32 cellular contexts compared by ENCODE assay signal in genomic region chr12:50999139-50999538, GRCh38. TPM values are rescaled to one million over a fixed set of nuclear protein-coding genes. Genes with fewer than 3 reads are reported as not detected.
"Had no signal": no experiment of that assay in that cellular context is flagged by ENCODE, and none has a peak within 500 bp of the region (broad histone marks: within the 10 kb centered on the region; RNA-seq: fewer than 3 reads in every experiment).

No MANE protein-coding gene starts in this region.

- H3K4me3 Mint-ChIP-seq: activated B cell treated with CpG ODN at 0.5 μM for 24 hours; activated CD8-positive, alpha-beta memory T cell treated with anti-CD3 and anti-CD28 coated beads, Interleukin-2, amount 10 ng/mL, durations not matched to agents 7 days and 5 days; activated CD8-positive, alpha-beta T cell treated with anti-CD3 and anti-CD28 coated beads for 36 hours; natural killer cell treated with Interleukin-12 subunit alpha and Interleukin-12 subunit beta and Interleukin-15 and Interleukin-18, amount 100 ng/mL, for 72 hours had no signal

- H3K9me3 Mint-ChIP-seq: activated B cell treated with CpG ODN at 0.5 μM for 24 hours; activated CD8-positive, alpha-beta T cell treated with anti-CD3 and anti-CD28 coated beads for 36 hours; natural killer cell treated with Interleukin-12 subunit alpha and Interleukin-12 subunit beta and Interleukin-15 and Interleukin-18, amount 100 ng/mL, for 72 hours had no signal

- H3K4me1 Mint-ChIP-seq: activated B cell treated with CpG ODN at 0.5 μM for 24 hours; activated CD8-positive, alpha-beta memory T cell treated with anti-CD3 and anti-CD28 coated beads, Interleukin-2, amount 10 ng/mL, durations not matched to agents 7 days and 5 days had no signal

- ATAC-seq: activated CD8-positive, alpha-beta memory T cell treated with anti-CD3 and anti-CD28 coated beads, Interleukin-2, amount 10 ng/mL, durations not matched to agents 7 days and 5 days; activated CD8-positive, alpha-beta T cell treated with anti-CD3 and anti-CD28 coated beads for 36 hours; body of pancreas; gastrocnemius medialis; left ventricle myocardium superior; mucosa of descending colon; natural killer cell treated with Interleukin-12 subunit alpha and Interleukin-12 subunit beta and Interleukin-15 and Interleukin-18, amount 100 ng/mL, for 72 hours; sciatic nerve had no signal

- H3K27ac Mint-ChIP-seq: activated B cell treated with CpG ODN at 0.5 μM for 24 hours; activated CD8-positive, alpha-beta memory T cell treated with anti-CD3 and anti-CD28 coated beads, Interleukin-2, amount 10 ng/mL, durations not matched to agents 7 days and 5 days; activated CD8-positive, alpha-beta T cell treated with anti-CD3 and anti-CD28 coated beads for 36 hours; natural killer cell treated with Interleukin-12 subunit alpha and Interleukin-12 subunit beta and Interleukin-15 and Interleukin-18, amount 100 ng/mL, for 72 hours had no signal

- FAIRE-seq: islet of Langerhans had no signal

- H3K27me3 Mint-ChIP-seq: activated B cell treated with CpG ODN at 0.5 μM for 24 hours; activated CD8-positive, alpha-beta memory T cell treated with anti-CD3 and anti-CD28 coated beads, Interleukin-2, amount 10 ng/mL, durations not matched to agents 7 days and 5 days; activated CD8-positive, alpha-beta T cell treated with anti-CD3 and anti-CD28 coated beads for 36 hours; natural killer cell treated with Interleukin-12 subunit alpha and Interleukin-12 subunit beta and Interleukin-15 and Interleukin-18, amount 100 ng/mL, for 72 hours had no signal

- DNase-seq: activated B cell treated with CpG ODN at 0.5 μM for 24 hours; activated CD8-positive, alpha-beta memory T cell treated with anti-CD3 and anti-CD28 coated beads, Interleukin-2, amount 10 ng/mL, durations not matched to agents 7 days and 5 days; activated CD8-positive, alpha-beta T cell treated with anti-CD3 and anti-CD28 coated beads for 36 hours; activated gamma-delta T cell; activated naive CD4-positive, alpha-beta T cell treated with anti-CD3 and anti-CD28 coated beads, Interleukin-2, amount 50 U/mL, for 16 hours; aorta; cerebellar nuclear complex; colonic mucosa; dorsolateral prefrontal cortex; effector memory CD4-positive, alpha-beta T cell; gastrocnemius medialis; glutamatergic neuron; left ventricle myocardium superior; mucosa of descending colon; SJCRH30; stimulated activated CD4-positive, alpha-beta T cell treated with anti-CD3 and anti-CD28 coated beads, Interleukin-12 subunit alpha, Interleukin-12 subunit beta, amount 100 ng/mL, for 4 hours; stimulated activated CD4-positive, alpha-beta T cell treated with anti-CD3 and anti-CD28 coated beads, Interleukin-4, amount 100 ng/mL, for 1 hour; transverse colon; uterus had no signal

RNA-seq across cellular contexts. Expression of gene HIGD1C, which starts 46.8 kb away (rescaled TPM):
- total RNA-seq: activated B cell treated with CpG ODN at 0.5 μM for 24 hours; activated CD8-positive, alpha-beta memory T cell treated with anti-CD3 and anti-CD28 coated beads, Interleukin-2, amount 10 ng/mL, durations not matched to agents 7 days and 5 days; activated CD8-positive, alpha-beta T cell treated with anti-CD3 and anti-CD28 coated beads for 36 hours; adrenal gland; aorta; body of pancreas; colonic mucosa; epithelial cell of proximal tubule; gastrocnemius medialis; left ventricle myocardium superior; lung microvascular endothelial cell; mesenteric fat pad; mucosa of descending colon; myocyte; natural killer cell treated with Interleukin-12 subunit alpha and Interleukin-12 subunit beta and Interleukin-15 and Interleukin-18, amount 100 ng/mL, for 72 hours; osteocyte; posterior vena cava; sciatic nerve; SJCRH30; suprapubic skin; T-helper 2 cell treated with Interferon-gamma antibody and Interleukin-4, amounts not matched to agents 100 ng/mL and 5 ng/mL, for 36 hours; transverse colon; uterus had no signal
